ENCODE assay signal across 1 cellular context in the genomic region with DNA sequence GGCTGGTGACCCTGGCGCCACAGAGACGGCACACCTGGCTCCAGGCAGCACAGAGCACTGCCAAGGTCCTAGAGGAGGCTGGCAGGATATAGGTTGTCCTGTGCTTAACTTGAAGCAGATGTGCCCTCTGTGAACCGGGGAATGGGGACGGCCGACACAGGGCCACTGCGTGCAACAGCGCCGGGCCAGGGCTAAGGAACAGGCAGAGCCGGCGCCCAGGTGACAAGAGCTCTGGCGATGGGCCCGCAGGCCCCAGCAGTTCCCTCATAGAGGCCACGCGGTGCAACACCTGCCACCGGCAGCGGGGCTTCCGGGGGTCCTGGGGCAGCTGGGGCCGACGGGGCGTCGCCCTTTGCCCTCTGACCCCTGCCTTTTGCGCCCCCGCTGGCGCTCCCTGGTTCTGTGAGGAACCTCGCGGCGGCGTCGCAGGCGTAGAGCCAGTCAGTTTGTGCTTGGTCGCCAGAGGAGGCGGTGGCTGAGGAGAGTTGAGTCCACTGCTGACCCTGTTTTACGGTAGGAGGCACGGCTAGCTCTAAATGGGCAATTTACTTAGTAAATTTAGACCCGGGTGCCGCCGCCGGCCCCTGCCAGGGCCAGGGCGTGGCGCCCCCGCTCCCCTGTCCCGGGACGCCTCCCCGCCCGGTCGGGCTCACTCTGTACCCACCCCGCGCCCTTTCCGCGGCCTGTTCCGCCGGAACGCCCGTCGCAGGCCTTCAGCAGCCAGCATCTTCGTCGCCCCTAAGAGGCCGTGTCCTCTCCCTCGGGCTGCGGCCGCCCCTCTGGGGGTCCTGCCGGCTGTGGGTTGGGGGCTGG.
TF ChIP-seq lines count a peak whose summit lies in the region.

A gene with protein sequence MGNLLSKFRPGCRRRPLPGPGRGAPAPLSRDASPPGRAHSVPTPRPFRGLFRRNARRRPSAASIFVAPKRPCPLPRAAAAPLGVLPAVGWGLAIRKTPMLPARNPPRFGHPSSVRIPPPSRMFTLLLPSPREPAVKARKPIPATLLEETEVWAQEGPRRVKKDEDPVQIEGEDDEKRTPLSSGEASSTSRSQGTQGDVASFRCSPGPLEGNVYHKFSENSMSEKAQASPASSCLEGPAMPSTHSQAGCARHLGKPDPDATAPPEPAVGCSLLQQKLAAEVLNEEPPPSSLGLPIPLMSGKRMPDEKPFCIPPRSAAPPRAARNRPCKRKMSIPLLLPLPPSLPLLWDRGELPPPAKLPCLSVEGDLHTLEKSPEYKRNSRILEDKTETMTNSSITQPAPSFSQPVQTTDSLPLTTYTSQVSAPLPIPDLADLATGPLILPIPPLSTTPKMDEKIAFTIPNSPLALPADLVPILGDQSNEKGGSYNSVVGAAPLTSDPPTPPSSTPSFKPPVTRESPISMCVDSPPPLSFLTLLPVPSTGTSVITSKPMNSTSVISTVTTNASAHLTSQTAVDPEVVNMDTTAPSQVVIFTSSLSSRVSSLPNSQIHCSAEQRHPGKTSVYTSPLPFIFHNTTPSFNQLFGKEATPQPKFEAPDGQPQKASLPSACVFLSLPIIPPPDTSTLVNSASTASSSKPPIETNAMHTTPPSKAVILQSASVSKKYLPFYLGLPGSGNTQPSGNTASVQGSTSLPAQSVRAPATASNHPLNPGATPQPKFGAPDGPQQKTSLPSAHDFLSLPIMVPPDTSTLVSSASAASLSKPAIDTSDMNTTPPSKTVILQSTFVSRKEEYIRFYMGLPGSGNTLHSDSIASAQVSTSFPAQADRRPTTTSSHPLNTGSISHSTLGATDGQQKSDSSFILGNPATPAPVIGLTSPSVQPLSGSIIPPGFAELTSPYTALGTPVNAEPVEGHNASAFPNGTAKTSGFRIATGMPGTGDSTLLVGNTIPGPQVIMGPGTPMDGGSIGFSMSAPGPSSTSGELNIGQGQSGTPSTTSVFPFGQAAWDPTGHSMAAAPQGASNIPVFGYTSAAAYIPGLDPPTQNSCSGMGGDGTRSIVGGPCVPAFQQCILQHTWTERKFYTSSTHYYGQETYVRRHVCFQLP (plus strand): TSS at position 444 of the 813 bp plus-strand sequence. CDS start 93 bp downstream, at position 537.

TF ChIP-seq in H1, 55 proteins besides CTCF, POLR2A, EP300 and RAD21:
- TF ChIP-seq, protein P1, sequence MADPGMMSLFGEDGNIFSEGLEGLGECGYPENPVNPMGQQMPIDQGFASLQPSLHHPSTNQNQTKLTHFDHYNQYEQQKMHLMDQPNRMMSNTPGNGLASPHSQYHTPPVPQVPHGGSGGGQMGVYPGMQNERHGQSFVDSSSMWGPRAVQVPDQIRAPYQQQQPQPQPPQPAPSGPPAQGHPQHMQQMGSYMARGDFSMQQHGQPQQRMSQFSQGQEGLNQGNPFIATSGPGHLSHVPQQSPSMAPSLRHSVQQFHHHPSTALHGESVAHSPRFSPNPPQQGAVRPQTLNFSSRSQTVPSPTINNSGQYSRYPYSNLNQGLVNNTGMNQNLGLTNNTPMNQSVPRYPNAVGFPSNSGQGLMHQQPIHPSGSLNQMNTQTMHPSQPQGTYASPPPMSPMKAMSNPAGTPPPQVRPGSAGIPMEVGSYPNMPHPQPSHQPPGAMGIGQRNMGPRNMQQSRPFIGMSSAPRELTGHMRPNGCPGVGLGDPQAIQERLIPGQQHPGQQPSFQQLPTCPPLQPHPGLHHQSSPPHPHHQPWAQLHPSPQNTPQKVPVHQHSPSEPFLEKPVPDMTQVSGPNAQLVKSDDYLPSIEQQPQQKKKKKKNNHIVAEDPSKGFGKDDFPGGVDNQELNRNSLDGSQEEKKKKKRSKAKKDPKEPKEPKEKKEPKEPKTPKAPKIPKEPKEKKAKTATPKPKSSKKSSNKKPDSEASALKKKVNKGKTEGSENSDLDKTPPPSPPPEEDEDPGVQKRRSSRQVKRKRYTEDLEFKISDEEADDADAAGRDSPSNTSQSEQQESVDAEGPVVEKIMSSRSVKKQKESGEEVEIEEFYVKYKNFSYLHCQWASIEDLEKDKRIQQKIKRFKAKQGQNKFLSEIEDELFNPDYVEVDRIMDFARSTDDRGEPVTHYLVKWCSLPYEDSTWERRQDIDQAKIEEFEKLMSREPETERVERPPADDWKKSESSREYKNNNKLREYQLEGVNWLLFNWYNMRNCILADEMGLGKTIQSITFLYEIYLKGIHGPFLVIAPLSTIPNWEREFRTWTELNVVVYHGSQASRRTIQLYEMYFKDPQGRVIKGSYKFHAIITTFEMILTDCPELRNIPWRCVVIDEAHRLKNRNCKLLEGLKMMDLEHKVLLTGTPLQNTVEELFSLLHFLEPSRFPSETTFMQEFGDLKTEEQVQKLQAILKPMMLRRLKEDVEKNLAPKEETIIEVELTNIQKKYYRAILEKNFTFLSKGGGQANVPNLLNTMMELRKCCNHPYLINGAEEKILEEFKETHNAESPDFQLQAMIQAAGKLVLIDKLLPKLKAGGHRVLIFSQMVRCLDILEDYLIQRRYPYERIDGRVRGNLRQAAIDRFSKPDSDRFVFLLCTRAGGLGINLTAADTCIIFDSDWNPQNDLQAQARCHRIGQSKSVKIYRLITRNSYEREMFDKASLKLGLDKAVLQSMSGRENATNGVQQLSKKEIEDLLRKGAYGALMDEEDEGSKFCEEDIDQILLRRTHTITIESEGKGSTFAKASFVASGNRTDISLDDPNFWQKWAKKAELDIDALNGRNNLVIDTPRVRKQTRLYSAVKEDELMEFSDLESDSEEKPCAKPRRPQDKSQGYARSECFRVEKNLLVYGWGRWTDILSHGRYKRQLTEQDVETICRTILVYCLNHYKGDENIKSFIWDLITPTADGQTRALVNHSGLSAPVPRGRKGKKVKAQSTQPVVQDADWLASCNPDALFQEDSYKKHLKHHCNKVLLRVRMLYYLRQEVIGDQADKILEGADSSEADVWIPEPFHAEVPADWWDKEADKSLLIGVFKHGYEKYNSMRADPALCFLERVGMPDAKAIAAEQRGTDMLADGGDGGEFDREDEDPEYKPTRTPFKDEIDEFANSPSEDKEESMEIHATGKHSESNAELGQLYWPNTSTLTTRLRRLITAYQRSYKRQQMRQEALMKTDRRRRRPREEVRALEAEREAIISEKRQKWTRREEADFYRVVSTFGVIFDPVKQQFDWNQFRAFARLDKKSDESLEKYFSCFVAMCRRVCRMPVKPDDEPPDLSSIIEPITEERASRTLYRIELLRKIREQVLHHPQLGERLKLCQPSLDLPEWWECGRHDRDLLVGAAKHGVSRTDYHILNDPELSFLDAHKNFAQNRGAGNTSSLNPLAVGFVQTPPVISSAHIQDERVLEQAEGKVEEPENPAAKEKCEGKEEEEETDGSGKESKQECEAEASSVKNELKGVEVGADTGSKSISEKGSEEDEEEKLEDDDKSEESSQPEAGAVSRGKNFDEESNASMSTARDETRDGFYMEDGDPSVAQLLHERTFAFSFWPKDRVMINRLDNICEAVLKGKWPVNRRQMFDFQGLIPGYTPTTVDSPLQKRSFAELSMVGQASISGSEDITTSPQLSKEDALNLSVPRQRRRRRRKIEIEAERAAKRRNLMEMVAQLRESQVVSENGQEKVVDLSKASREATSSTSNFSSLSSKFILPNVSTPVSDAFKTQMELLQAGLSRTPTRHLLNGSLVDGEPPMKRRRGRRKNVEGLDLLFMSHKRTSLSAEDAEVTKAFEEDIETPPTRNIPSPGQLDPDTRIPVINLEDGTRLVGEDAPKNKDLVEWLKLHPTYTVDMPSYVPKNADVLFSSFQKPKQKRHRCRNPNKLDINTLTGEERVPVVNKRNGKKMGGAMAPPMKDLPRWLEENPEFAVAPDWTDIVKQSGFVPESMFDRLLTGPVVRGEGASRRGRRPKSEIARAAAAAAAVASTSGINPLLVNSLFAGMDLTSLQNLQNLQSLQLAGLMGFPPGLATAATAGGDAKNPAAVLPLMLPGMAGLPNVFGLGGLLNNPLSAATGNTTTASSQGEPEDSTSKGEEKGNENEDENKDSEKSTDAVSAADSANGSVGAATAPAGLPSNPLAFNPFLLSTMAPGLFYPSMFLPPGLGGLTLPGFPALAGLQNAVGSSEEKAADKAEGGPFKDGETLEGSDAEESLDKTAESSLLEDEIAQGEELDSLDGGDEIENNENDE (IDR thresholded peaks at IDR 0.05; ENCODE audit: insufficient replicate concordance, low read length) = no peak
- TF ChIP-seq SRF (IDR thresholded peaks at IDR 0.05; ENCODE audit: low read depth, low read length) (no peak), ZNF274 (IDR thresholded peaks at IDR 0.05; ENCODE audit: borderline replicate concordance, extremely low read depth, low read length) (no peak), JUN (IDR thresholded peaks at IDR 0.05; ENCODE audit: low read depth, low read length) (no peak)
- TF ChIP-seq, protein P2, sequence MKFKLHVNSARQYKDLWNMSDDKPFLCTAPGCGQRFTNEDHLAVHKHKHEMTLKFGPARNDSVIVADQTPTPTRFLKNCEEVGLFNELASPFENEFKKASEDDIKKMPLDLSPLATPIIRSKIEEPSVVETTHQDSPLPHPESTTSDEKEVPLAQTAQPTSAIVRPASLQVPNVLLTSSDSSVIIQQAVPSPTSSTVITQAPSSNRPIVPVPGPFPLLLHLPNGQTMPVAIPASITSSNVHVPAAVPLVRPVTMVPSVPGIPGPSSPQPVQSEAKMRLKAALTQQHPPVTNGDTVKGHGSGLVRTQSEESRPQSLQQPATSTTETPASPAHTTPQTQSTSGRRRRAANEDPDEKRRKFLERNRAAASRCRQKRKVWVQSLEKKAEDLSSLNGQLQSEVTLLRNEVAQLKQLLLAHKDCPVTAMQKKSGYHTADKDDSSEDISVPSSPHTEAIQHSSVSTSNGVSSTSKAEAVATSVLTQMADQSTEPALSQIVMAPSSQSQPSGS (IDR thresholded peaks at IDR 0.05; ENCODE audit: low read length) = no peak
